8 cellular contexts compared by ENCODE assay signal in genomic region chr1:155934097-155934932, GRCh38. TPM values are rescaled to one million over a fixed set of nuclear protein-coding genes. Genes with fewer than 3 reads are reported as not detected.
DNase-seq lines count a peak whose midpoint lies in the region; TF ChIP-seq lines count a peak whose summit lies in the region.

Gene KHDC4, minus strand, starts transcription at chr1:155934413. Its CDS starts 40 bp downstream, at chr1:155934373.

- H3K27ac ChIP-seq in testis: peak within 1 kb of the TSS; percentile 85 to 93

- H3K4me3 ChIP-seq in GM06990 (replicated peaks; ENCODE audit: low read depth, low read length): peak within 1 kb of the TSS; percentile 95
- peak within 1 kb of the TSS; percentile 97 for H3K4me3 ChIP-seq in HFF-Myc (replicated peaks; ENCODE audit: low read depth, low read length)
- peak within 1 kb of the TSS; percentile 60 to 97 for H3K4me3 ChIP-seq in testis

- H3K27ac Mint-ChIP-seq in activated naive CD4-positive, alpha-beta T cell treated with anti-CD3 and anti-CD28 coated beads for 36 hours: no peak within 1 kb of the TSS

- no peak within 1 kb of the TSS for H3K4me3 Mint-ChIP-seq in activated naive CD4-positive, alpha-beta T cell treated with anti-CD3 and anti-CD28 coated beads for 36 hours

- H3K27me3 Mint-ChIP-seq in activated naive CD4-positive, alpha-beta T cell treated with anti-CD3 and anti-CD28 coated beads for 36 hours (ENCODE audit: low read depth): no peaks in the 10 kb centered on the region

- no peaks in the 10 kb centered on the region for H3K9me3 Mint-ChIP-seq in activated naive CD4-positive, alpha-beta T cell treated with anti-CD3 and anti-CD28 coated beads for 36 hours

- 1% methylated on average over 50 of the region's 50 CpGs for WGBS in testis, 2 donors

- peaks cover 29% of the 10 kb centered on the region for H3K36me3 Mint-ChIP-seq in activated naive CD4-positive, alpha-beta T cell treated with anti-CD3 and anti-CD28 coated beads for 36 hours (ENCODE audit: low read depth)

- TF ChIP-seq CTCF in GM06990 (IDR thresholded peaks at IDR 0.05; ENCODE audit: insufficient read depth, low read length, poor library complexity, severe bottlenecking) (peak; percentile 6), HFF-Myc (IDR thresholded peaks at IDR 0.05; ENCODE audit: low read depth, low read length, missing control alignments) (no peak), testis (IDR thresholded peaks at IDR 0.05) (peak in 1 of 3 experiments; percentile 2)

- H3K4me1 ChIP-seq in testis: peaks cover 45% of the 10 kb centered on the region

- H3K4me1 Mint-ChIP-seq in activated naive CD4-positive, alpha-beta T cell treated with anti-CD3 and anti-CD28 coated beads for 36 hours (ENCODE audit: low read depth): peaks cover 46% of the 10 kb centered on the region

- H3K27me3 ChIP-seq in GM06990 (replicated peaks; ENCODE audit: control insufficient read depth, insufficient read depth, low read length) (no peaks in the 10 kb centered on the region), testis (no peaks in the 10 kb centered on the region)

- peak; percentile 12 for TF ChIP-seq POLR2A in testis (IDR thresholded peaks at IDR 0.05)

- DNase-seq in GM06990 (ENCODE audit: extremely low read depth, insufficient read length) (peak; percentile 93), HFF-Myc (ENCODE audit: extremely low read depth, low read depth) (peak; percentile 99), NAMALWA (ENCODE audit: low spot score) (peak; percentile 100), SK-N-DZ (ENCODE audit: low spot score) (peak; percentile 100), globus pallidus (ENCODE audit: low spot score) (peak; percentile 99), occipital lobe (lab: John Stamatoyannopoulos, UW) (peak; percentile 93), testis (peak; percentile 98)
- peak; percentile 97 for DNase-seq in activated naive CD4-positive, alpha-beta T cell treated with anti-CD3 and anti-CD28 coated beads for 36 hours

- CTCF ChIA-PET in activated naive CD4-positive, alpha-beta T cell treated with anti-CD3 and anti-CD28 coated beads for 36 hours (lab: Charles Lee): interaction anchor here (0.6 to 4.1 kb wide), 8 partner anchors 13 to 132 kb away, joined by 3 to 36 read pairs (median 5); partner anchors contain the start of gene ARHGEF2

- H3K36me3 ChIP-seq in GM06990 (ENCODE audit: control insufficient read depth, insufficient read depth, low read length): peaks cover 6% of the 10 kb centered on the region
- no peaks in the 10 kb centered on the region for H3K36me3 ChIP-seq in testis (ENCODE audit: low read depth, missing control alignments)

- intact Hi-C loops in activated naive CD4-positive, alpha-beta T cell treated with anti-CD3 and anti-CD28 coated beads for 36 hours (cut with micrococcal nuclease): loop anchor here (1.0 kb wide), 10 partner anchors 12 to 404 kb away; partner anchors contain the start of genes ARHGEF2, CCT3, LAMTOR2 and RIT1
- intact Hi-C loops in testis (cut with DNase I; ENCODE audit: low total_unique reads): no loop called here

- H3K9me3 ChIP-seq in testis: no peaks in the 10 kb centered on the region

RNA-seq across cellular contexts. Expression of gene KHDC4, which starts in this region (rescaled TPM):
- 84.3 and 84.8 TPM in 2 replicates for polyA plus RNA-seq in SK-N-DZ (2014; cell fraction: cytosol; rRNA removed)
- polyA plus RNA-seq in SK-N-DZ (2014; cell fraction: nucleus; rRNA removed): 250 and 318 TPM in 2 replicates
- total RNA-seq in activated naive CD4-positive, alpha-beta T cell treated with anti-CD3 and anti-CD28 coated beads for 36 hours: 10 to 100 TPM; 82.3 to 87.2 TPM
- total RNA-seq in occipital lobe (37.6 TPM), testis (10 to 100 TPM; 84.5 to 95.3 TPM)
- polyA plus RNA-seq in testis (ENCODE audit: insufficient read depth, low read depth, low replicate concordance): 45.5 TPM

Comparison
In these comparisons a context has a peak if more than half of its experiments do, and no peak if none do; other contexts are left out.
1. Peak in every context shown above with its lines: DNase-seq, H3K4me3 ChIP-seq and H3K27ac ChIP-seq.